In the genomic region with DNA sequence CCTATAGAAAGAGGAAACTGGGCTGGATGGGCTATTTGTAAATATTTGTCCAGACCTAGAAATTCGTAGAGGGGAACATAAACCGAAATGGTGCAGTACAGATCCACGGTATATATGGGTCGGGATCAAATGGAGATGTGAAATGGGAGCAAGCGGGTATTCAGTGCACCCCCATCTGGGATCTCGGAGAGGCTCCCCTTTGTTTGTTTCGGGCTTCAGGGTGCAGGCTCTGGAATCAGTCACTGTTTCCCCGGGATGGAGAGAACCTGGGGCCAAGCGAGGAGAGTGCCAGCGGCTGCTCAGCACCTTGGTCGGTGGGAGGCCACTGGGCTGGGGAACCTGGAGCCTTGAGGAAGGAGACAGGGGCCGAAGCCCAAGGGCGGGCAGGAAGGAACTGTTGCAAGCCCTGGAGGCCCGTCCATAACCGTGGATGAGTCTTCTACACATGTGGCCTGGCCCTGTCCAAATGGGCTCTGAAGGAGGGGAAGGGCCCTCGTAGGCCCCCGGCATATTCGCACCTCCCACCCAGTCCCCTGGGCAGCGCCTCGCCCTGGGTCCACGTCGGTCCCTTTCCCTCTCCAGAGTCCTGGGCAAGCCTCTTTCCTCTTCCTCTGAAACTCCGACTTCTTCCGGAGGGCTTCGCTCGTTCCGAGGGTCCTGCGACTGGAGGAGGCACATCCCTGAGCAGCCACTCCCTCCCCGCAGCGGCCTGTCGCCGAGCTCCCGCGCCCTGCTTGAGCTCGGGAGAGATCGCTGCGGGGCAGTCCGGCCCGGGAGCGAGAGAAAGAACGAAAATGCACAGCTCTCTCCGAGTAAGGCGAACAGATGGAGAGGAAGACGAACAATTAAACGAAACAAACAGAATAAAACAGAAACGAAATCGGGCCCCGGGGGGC, we compare ENCODE assay signal across 1 cellular context.
TF ChIP-seq lines count a peak whose summit lies in the region.

No MANE protein-coding gene starts in this region.

TF ChIP-seq in K562, 482 proteins besides CTCF, POLR2A, EP300 and RAD21:
- peak; percentile 59 for TF ChIP-seq RBFOX2 (IDR thresholded peaks at IDR 0.05; ENCODE audit: low read depth, low read length)
- TF ChIP-seq ZNF274 (IDR thresholded peaks at IDR 0.05; ENCODE audit: borderline replicate concordance, low read depth, low read length) = no peak
- no peak for TF ChIP-seq ZBTB1 (CRISPR knock-in tag; IDR thresholded peaks at IDR 0.05; ENCODE audit: borderline replicate concordance, low read depth)
- TF ChIP-seq ZNF212 (CRISPR knock-in tag; IDR thresholded peaks at IDR 0.05) = no peak
- TF ChIP-seq, protein P1, sequence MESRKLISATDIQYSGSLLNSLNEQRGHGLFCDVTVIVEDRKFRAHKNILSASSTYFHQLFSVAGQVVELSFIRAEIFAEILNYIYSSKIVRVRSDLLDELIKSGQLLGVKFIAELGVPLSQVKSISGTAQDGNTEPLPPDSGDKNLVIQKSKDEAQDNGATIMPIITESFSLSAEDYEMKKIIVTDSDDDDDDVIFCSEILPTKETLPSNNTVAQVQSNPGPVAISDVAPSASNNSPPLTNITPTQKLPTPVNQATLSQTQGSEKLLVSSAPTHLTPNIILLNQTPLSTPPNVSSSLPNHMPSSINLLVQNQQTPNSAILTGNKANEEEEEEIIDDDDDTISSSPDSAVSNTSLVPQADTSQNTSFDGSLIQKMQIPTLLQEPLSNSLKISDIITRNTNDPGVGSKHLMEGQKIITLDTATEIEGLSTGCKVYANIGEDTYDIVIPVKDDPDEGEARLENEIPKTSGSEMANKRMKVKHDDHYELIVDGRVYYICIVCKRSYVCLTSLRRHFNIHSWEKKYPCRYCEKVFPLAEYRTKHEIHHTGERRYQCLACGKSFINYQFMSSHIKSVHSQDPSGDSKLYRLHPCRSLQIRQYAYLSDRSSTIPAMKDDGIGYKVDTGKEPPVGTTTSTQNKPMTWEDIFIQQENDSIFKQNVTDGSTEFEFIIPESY (CRISPR knock-in tag; IDR thresholded peaks at IDR 0.05) = no peak
- no peak for TF ChIP-seq MAZ (CRISPR knock-in tag; conservative IDR thresholded peaks at IDR 0.05 in 1 of 2, IDR thresholded peaks at IDR 0.05 in 1 of 2)
- TF ChIP-seq HIVEP1 (CRISPR knock-in tag; IDR thresholded peaks at IDR 0.05) = no peak
- no peak for TF ChIP-seq PTBP1 (IDR thresholded peaks at IDR 0.05; ENCODE audit: low read depth, low read length)
- TF ChIP-seq, protein P2, sequence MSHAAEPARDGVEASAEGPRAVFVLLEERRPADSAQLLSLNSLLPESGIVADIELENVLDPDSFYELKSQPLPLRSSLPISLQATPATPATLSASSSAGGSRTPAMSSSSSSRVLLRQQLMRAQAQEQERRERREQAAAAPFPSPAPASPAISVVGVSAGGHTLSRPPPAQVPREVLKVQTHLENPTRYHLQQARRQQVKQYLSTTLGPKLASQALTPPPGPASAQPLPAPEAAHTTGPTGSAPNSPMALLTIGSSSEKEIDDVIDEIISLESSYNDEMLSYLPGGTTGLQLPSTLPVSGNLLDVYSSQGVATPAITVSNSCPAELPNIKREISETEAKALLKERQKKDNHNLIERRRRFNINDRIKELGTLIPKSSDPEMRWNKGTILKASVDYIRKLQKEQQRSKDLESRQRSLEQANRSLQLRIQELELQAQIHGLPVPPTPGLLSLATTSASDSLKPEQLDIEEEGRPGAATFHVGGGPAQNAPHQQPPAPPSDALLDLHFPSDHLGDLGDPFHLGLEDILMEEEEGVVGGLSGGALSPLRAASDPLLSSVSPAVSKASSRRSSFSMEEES (CRISPR knock-in tag; IDR thresholded peaks at IDR 0.05) = no peak
- TF ChIP-seq MECOM (CRISPR knock-in tag; IDR thresholded peaks at IDR 0.05) = no peak
- TF ChIP-seq CBX1 (IDR thresholded peaks at IDR 0.05; ENCODE audit: low read depth) = no peak
- peak; percentile 74; the same call in 1 of the 2 replicates for TF ChIP-seq SPI1 (IDR thresholded peaks at IDR 0.05; ENCODE audit: borderline replicate concordance, low read depth, low read length)
